In the genomic region with DNA sequence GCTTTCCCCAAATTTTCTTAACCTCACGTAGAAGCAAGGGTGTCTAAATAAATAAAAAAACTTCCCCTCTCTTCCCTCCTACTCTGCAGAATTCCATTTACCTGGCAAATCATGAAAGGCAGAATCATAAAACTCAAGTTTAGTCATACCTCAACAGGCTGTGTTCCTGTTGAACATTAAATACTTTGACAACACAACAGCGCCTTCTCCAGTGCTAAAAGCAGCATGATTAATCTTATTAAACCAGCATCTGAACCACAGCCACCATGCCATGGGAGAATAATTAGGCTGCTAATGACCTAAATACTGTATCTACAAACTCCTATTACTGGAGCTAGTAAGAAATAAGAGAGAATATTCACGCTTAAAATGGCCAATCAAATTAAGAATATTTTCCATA, we compare ENCODE assay signal across 1 cellular context.
TF ChIP-seq lines count a peak whose summit lies in the region.

No MANE protein-coding gene starts in this region.

TF ChIP-seq in liver, 16 proteins besides CTCF, POLR2A, EP300 and RAD21 (continued from another document):
- TF ChIP-seq, protein P1, sequence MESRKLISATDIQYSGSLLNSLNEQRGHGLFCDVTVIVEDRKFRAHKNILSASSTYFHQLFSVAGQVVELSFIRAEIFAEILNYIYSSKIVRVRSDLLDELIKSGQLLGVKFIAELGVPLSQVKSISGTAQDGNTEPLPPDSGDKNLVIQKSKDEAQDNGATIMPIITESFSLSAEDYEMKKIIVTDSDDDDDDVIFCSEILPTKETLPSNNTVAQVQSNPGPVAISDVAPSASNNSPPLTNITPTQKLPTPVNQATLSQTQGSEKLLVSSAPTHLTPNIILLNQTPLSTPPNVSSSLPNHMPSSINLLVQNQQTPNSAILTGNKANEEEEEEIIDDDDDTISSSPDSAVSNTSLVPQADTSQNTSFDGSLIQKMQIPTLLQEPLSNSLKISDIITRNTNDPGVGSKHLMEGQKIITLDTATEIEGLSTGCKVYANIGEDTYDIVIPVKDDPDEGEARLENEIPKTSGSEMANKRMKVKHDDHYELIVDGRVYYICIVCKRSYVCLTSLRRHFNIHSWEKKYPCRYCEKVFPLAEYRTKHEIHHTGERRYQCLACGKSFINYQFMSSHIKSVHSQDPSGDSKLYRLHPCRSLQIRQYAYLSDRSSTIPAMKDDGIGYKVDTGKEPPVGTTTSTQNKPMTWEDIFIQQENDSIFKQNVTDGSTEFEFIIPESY (IDR thresholded peaks at IDR 0.05): no peak
TF ChIP-seq in liver: peak in this region for 0.
